In the genomic region with DNA sequence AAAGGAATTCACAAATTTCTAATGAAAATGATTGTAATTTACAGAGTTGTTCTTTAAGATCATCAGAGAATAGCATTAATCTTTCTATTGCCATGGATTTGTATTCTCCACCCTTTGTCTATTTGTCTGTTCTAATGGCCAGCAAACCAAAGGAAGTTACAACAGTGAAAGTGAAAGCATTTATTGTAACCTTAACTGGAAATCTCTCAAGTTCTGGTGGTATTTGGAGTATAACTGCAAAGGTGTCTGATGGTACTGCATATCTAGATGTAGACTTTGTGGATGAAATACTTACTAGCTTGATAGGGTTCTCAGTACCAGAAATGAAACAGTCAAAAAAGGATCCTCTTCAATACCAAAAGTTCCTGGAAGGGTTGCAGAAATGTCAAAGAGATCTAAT, we compare ENCODE assay signal across 8 cellular contexts. TPM values are rescaled to one million over a fixed set of nuclear protein-coding genes. Genes with fewer than 3 reads are reported as not detected.
DNase-seq lines count a peak whose midpoint lies in the region; ATAC-seq, FAIRE-seq and TF ChIP-seq lines count a peak whose summit lies in the region.

No MANE protein-coding gene starts in this region.

- H3K27me3 Mint-ChIP-seq in activated naive CD4-positive, alpha-beta T cell treated with anti-CD3 and anti-CD28 coated beads, Interleukin-2, amount 10 ng/mL, durations not matched to agents 7 days and 5 days = no peaks in the 10 kb centered on the region
- no peaks in the 10 kb centered on the region for H3K27me3 Mint-ChIP-seq in activated T-cell treated with anti-CD3 and anti-CD28 coated beads, Interleukin-2, amount 50 U/mL, for 24 hours

- TF ChIP-seq CTCF in astrocyte of the spinal cord (IDR thresholded peaks at IDR 0.05; ENCODE audit: low read depth, low read length) (no peak), omental fat pad (IDR thresholded peaks at IDR 0.05) (no peak)

- H3K36me3 ChIP-seq in small intestine (ENCODE audit: control insufficient read depth in 2 of 2, insufficient read depth in 2 of 2, low read length in 2 of 2) = no peaks in the 10 kb centered on the region

- no peaks in the 10 kb centered on the region for H3K9me3 ChIP-seq in small intestine (ENCODE audit: control insufficient read depth, low read depth)

- no peak overlapping the region for H3K4me3 Mint-ChIP-seq in activated naive CD4-positive, alpha-beta T cell treated with anti-CD3 and anti-CD28 coated beads, Interleukin-2, amount 10 ng/mL, durations not matched to agents 7 days and 5 days
- no peak overlapping the region for H3K4me3 Mint-ChIP-seq in activated T-cell treated with anti-CD3 and anti-CD28 coated beads, Interleukin-2, amount 50 U/mL, for 24 hours

- DNase-seq in activated naive CD4-positive, alpha-beta T cell treated with anti-CD3 and anti-CD28 coated beads, Interleukin-2, amount 10 ng/mL, durations not matched to agents 7 days and 5 days = no peak
- DNase-seq in activated naive CD4-positive, alpha-beta T cell treated with anti-CD3 and anti-CD28 coated beads, Interleukin-2, amount 50 U/mL, for 16 hours = no peak
- peak; percentile 49 for DNase-seq in astrocyte of the spinal cord (ENCODE audit: low read depth, low spot score)
- peak; percentile 58 for DNase-seq in small intestine
- DNase-seq in activated T-cell treated with anti-CD3 and anti-CD28 coated beads, Interleukin-2, amount 50 U/mL, for 24 hours = no peak
- DNase-seq in omental fat pad (ENCODE audit: low spot score) = no peak
- no peak for DNase-seq in COLO668 (lab: John Stamatoyannopoulos, UW; ENCODE audit: unreplicated experiment)

- peak; percentile 64 for ATAC-seq in HG02943 (IDR thresholded peaks at IDR 0.05; ENCODE audit: low read depth, unreplicated experiment)
- ATAC-seq in omental fat pad (ENCODE audit: low FRiP score) = no peak

- H3K4me3 ChIP-seq in astrocyte of the spinal cord (ENCODE audit: low read depth, low read length) = no peak overlapping the region
- H3K4me3 ChIP-seq in small intestine (ENCODE audit: low read depth in 1 of 2, low read length in 2 of 2) = no peak overlapping the region

- in situ Hi-C loops in astrocyte of the spinal cord (cut with HindIII; ENCODE audit: low sequenced_read_pairs) = no loop called here

- no peak for FAIRE-seq in small intestine (lab: Jason Lieb, UNC)

- no peaks in the 10 kb centered on the region for H3K9me3 Mint-ChIP-seq in activated naive CD4-positive, alpha-beta T cell treated with anti-CD3 and anti-CD28 coated beads, Interleukin-2, amount 10 ng/mL, durations not matched to agents 7 days and 5 days
- H3K9me3 Mint-ChIP-seq in activated T-cell treated with anti-CD3 and anti-CD28 coated beads, Interleukin-2, amount 50 U/mL, for 24 hours = no peaks in the 10 kb centered on the region

- peaks cover 16% of the 10 kb centered on the region for H3K4me1 Mint-ChIP-seq in activated naive CD4-positive, alpha-beta T cell treated with anti-CD3 and anti-CD28 coated beads, Interleukin-2, amount 10 ng/mL, durations not matched to agents 7 days and 5 days
- H3K4me1 Mint-ChIP-seq in activated T-cell treated with anti-CD3 and anti-CD28 coated beads, Interleukin-2, amount 50 U/mL, for 24 hours (ENCODE audit: low read depth) = peaks cover 11% of the 10 kb centered on the region

- peaks cover 24% of the 10 kb centered on the region for H3K36me3 Mint-ChIP-seq in activated naive CD4-positive, alpha-beta T cell treated with anti-CD3 and anti-CD28 coated beads, Interleukin-2, amount 10 ng/mL, durations not matched to agents 7 days and 5 days
- H3K36me3 Mint-ChIP-seq in activated T-cell treated with anti-CD3 and anti-CD28 coated beads, Interleukin-2, amount 50 U/mL, for 24 hours (ENCODE audit: low read depth) = peaks cover 51% of the 10 kb centered on the region

- CTCF ChIA-PET in activated naive CD4-positive, alpha-beta T cell treated with anti-CD3 and anti-CD28 coated beads, Interleukin-2, amount 10 ng/mL, durations not matched to agents 7 days and 5 days (lab: Charles Lee) = no interaction called here

- peak overlapping the region in 1 of 2 donors; percentile 11 for H3K27ac ChIP-seq in small intestine (ENCODE audit: low read depth in 1 of 2, low read length in 1 of 2)

- H3K4me1 ChIP-seq in small intestine (ENCODE audit: control insufficient read depth in 2 of 2, insufficient read depth in 1 of 2, low read depth in 1 of 2, low read length in 1 of 2) = no peaks in the 10 kb centered on the region

- H3K27me3 ChIP-seq in small intestine (ENCODE audit: control insufficient read depth in 2 of 2, insufficient read depth in 2 of 2, low read length in 2 of 2) = no peaks in the 10 kb centered on the region

- peak overlapping the region; percentile 68 for H3K27ac Mint-ChIP-seq in activated naive CD4-positive, alpha-beta T cell treated with anti-CD3 and anti-CD28 coated beads, Interleukin-2, amount 10 ng/mL, durations not matched to agents 7 days and 5 days
- no peak overlapping the region for H3K27ac Mint-ChIP-seq in activated T-cell treated with anti-CD3 and anti-CD28 coated beads, Interleukin-2, amount 50 U/mL, for 24 hours

RNA-seq across cellular contexts. Expression of a gene that starts 21.7 kb away (rescaled TPM):
- 1 to 10 TPM; 3.2 to 6.4 (median 5.4) TPM for polyA plus RNA-seq in small intestine
- 1 to 10 TPM; 2.0 to 8.0 (median 2.3) TPM for total RNA-seq in omental fat pad

RNA-seq across cellular contexts. Expression of a gene that starts 22.3 kb away (rescaled TPM):
- polyA plus RNA-seq in small intestine = 100 to 1,000 TPM; 257 to 356 (median 269) TPM
- 100 to 1,000 TPM; 417 to 565 (median 429) TPM for total RNA-seq in omental fat pad

Comparison
In these comparisons a context has a peak if more than half of its experiments do, and no peak if none do; other contexts are left out.
1. DNase-seq: peak in astrocyte of the spinal cord (single experiment) and small intestine (single experiment); none in activated naive CD4-positive, alpha-beta T cell treated with anti-CD3 and anti-CD28 coated beads, Interleukin-2, amount 10 ng/mL, durations not matched to agents 7 days and 5 days (single experiment), activated naive CD4-positive, alpha-beta T cell treated with anti-CD3 and anti-CD28 coated beads, Interleukin-2, amount 50 U/mL, for 16 hours (single experiment), activated T-cell treated with anti-CD3 and anti-CD28 coated beads, Interleukin-2, amount 50 U/mL, for 24 hours (single experiment), omental fat pad (single experiment) and COLO668 (single experiment).